Comparison of ENCODE assay signal across 1 cellular context in the genomic region with DNA sequence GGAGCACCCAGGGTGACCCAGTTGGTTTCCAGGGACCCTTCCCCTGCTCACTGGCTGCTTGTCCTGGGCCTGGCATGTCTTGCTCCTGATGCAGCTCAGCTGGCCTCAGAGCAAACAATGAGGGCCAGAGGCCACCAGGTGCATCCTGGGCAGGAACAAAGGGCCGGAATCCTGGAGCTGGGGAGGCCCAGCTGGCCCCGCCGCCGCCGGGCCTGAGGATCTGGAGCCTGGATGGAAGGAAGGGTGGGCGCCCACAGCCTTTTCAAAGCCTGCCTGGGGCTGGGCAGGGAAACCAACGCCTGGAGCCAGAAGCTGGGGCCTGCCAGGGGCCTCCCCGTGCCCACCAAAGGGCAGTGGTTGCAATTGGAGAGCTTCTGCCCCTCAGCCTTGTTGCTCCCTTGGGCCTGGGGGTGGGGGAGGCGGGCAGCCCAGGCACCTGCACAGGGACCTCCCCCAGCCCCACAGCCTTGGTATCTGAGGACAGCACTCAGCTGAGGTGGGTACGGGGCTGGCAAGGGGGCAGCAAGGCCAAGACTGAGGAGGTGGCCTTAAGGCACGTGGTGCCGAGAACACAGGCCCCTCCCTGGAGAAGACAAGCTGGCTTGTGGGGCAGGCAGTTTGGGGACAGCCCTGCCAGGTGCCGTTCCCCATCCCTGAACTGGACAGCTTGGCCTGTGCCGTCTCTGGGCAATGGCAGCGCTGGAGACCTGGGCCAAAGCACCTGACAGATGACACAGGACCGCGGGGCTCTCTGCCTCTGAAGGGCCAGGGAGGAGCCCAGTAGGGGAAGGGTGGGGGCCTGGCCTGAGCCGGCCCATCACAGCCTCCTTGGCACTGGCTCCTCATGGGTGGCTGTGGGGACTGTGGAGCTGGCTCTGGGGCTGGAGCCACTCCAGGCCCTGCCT.
TF ChIP-seq lines count a peak whose summit lies in the region.

No MANE protein-coding gene starts in this region.

TF ChIP-seq in H1, 55 proteins besides CTCF, POLR2A, EP300 and RAD21:
- TF ChIP-seq SUZ12 (IDR thresholded peaks at IDR 0.05; ENCODE audit: low read length) (no peak), SP2 (IDR thresholded peaks at IDR 0.05; ENCODE audit: low read length) (no peak), BCL11A (IDR thresholded peaks at IDR 0.05; ENCODE audit: low read depth in 2 of 2, low read length in 2 of 2) (no peak), SP4 (IDR thresholded peaks at IDR 0.05; ENCODE audit: low read length) (no peak), TAF1 (IDR thresholded peaks at IDR 0.05; ENCODE audit: low read depth, low read length) (no peak)
